In the genomic region with DNA sequence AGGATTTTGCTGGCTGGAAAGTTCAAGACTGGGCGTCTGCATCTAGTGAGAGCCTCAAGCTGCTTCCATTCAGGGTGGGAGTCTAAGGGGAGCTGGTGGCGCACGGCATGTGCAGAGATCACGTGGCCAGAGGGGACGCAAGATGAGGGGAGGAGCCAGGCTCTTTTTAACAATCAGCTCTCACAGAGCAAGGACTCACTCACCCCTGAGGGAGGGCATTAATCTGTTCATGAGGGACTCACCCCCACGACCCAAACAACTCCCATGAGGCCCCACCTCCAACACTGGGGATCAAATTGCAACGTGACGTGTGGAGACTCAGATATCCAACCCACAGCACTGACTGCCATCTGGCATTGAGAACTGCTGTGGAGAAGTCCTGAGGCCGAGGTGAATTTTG, we compare ENCODE assay signal across 18 cellular contexts. TPM values are rescaled to one million over a fixed set of nuclear protein-coding genes. Genes with fewer than 3 reads are reported as not detected.
DNase-seq lines count a peak whose midpoint lies in the region; ATAC-seq and TF ChIP-seq lines count a peak whose summit lies in the region.
"Had no signal": no experiment of that assay in that cellular context is flagged by ENCODE, and none has a peak within 500 bp of the region (broad histone marks: within the 10 kb centered on the region; RNA-seq: fewer than 3 reads in every experiment).

No MANE protein-coding gene starts in this region.

- H3K4me3 ChIP-seq in HEK293 (ENCODE audit: low read depth, low read length) (no peak overlapping the region), osteoblast (ENCODE audit: insufficient read depth, low read length) (no peak overlapping the region)
- H3K4me3 ChIP-seq: MG63 had no signal

- peaks cover 10% of the 10 kb centered on the region for H3K27me3 Mint-ChIP-seq in WTC11 (ENCODE audit: low read depth)

- peaks cover 32% of the 10 kb centered on the region for H3K27me3 ChIP-seq in osteoblast (ENCODE audit: insufficient read depth, low read length)
- H3K27me3 ChIP-seq: MG63 had no signal

- ATAC-seq in WTC11 (no peak), HG02623 (IDR thresholded peaks at IDR 0.05; ENCODE audit: unreplicated experiment) (no peak), HG03432 (IDR thresholded peaks at IDR 0.05; ENCODE audit: unreplicated experiment) (no peak)

- H3K27ac Mint-ChIP-seq in WTC11, result no peak overlapping the region
- H3K27ac Mint-ChIP-seq: activated naive CD8-positive, alpha-beta T cell treated with anti-CD3 and anti-CD28 coated beads, Interleukin-2, amount 10 ng/mL, durations not matched to agents 7 days and 5 days; H9; type B pancreatic cell had no signal

- H3K36me3 Mint-ChIP-seq in WTC11, result no peaks in the 10 kb centered on the region
- H3K36me3 Mint-ChIP-seq: activated naive CD8-positive, alpha-beta T cell treated with anti-CD3 and anti-CD28 coated beads, Interleukin-2, amount 10 ng/mL, durations not matched to agents 7 days and 5 days; type B pancreatic cell had no signal

- no peak overlapping the region for H2AFZ ChIP-seq in osteoblast (ENCODE audit: low read length)

- H3K4me3 Mint-ChIP-seq in WTC11, result no peak overlapping the region
- H3K4me3 Mint-ChIP-seq: activated naive CD8-positive, alpha-beta T cell treated with anti-CD3 and anti-CD28 coated beads, Interleukin-2, amount 10 ng/mL, durations not matched to agents 7 days and 5 days; H9; type B pancreatic cell had no signal

- H3K27ac ChIP-seq in HEK293 (ENCODE audit: extremely low read depth, low read depth, low read length) (no peak overlapping the region), osteoblast (ENCODE audit: low read depth, low read length) (no peak overlapping the region)

- peaks cover 12% of the 10 kb centered on the region for H3K4me1 Mint-ChIP-seq in WTC11

- H3K9me3 ChIP-seq in HEK293 (ENCODE audit: control insufficient read depth, insufficient read depth, low read depth, low read length) (no peaks in the 10 kb centered on the region), osteoblast (ENCODE audit: low read depth, low read length) (no peaks in the 10 kb centered on the region)
- H3K9me3 ChIP-seq: MG63 had no signal

- DNase-seq in NCI-H2107 treated with DMSO at 0.1 percent for 48 hours (lab: John Stamatoyannopoulos, UW; ENCODE audit: unreplicated experiment), result peak; percentile 40
- DNase-seq in WTC11 (ENCODE audit: low spot score), result no peak
- DNase-seq in osteoblast (ENCODE audit: insufficient read length, low spot score, missing footprints), result peak; percentile 75
- DNase-seq in AG08396 (ENCODE audit: low spot score), result no peak
- DNase-seq: activated CD4-positive, alpha-beta T cell treated with anti-CD3 and anti-CD28 coated beads, Interleukin-2, amount 50 U/mL, for 48 hours; activated effector memory CD4-positive, alpha-beta T cell treated with Interleukin-2 at 50 U/mL for 16 hours; activated naive CD8-positive, alpha-beta T cell treated with anti-CD3 and anti-CD28 coated beads, Interleukin-2, amount 10 ng/mL, durations not matched to agents 7 days and 5 days; DMS79; H9; kidney glomerular epithelial cell; MG63; NCI-H526 treated with DMSO at 0.1 percent for 48 hours; stimulated activated CD8-positive, alpha-beta memory T cell treated with anti-CD3 and anti-CD28 coated beads, Interleukin-4, amount 100 ng/mL, for 48 hours had no signal

- no peak overlapping the region for H3K4me2 ChIP-seq in osteoblast (ENCODE audit: insufficient read depth, low read length)

- TF ChIP-seq CTCF in HEK293 (tag by site-specific recombination; IDR thresholded peaks at IDR 0.05), result no peak
- no peak for TF ChIP-seq CTCF in WTC11 (IDR thresholded peaks at IDR 0.05)
- no peak for TF ChIP-seq CTCF in osteoblast (IDR thresholded peaks at IDR 0.05; ENCODE audit: extremely low read depth, low read depth, low read length)

- H3K36me3 ChIP-seq in HEK293 (ENCODE audit: control insufficient read depth in 2 of 2, insufficient read depth in 1 of 2, low read length in 2 of 2) (no peaks in the 10 kb centered on the region), osteoblast (ENCODE audit: insufficient read depth, low read length) (no peaks in the 10 kb centered on the region)
- H3K36me3 ChIP-seq: MG63 had no signal

- CTCF ChIA-PET in HEK293 (lab: Yijun Ruan, JAX) (interaction anchor here (0.5 to 1.2 kb wide), 3 partner anchors 10 to 88 kb away, joined by 3 to 4 read pairs (median 3); no protein-coding TSS in a partner anchor), WTC11 (lab: Charles Lee) (interaction anchor here (1.1 kb wide), 1 partner anchor 44 kb away, joined by 4 read pairs; no protein-coding TSS in a partner anchor)

- POLR2A ChIA-PET in HEK293 (lab: Yijun Ruan, JAX) (no interaction called here), WTC11 (lab: Charles Lee) (no interaction called here)

- no peaks in the 10 kb centered on the region for H3K79me2 ChIP-seq in osteoblast (ENCODE audit: insufficient read depth, low read length)

- H3K4me1 ChIP-seq in HEK293 (ENCODE audit: control insufficient read depth, insufficient read depth, low read length) (no peaks in the 10 kb centered on the region), osteoblast (ENCODE audit: insufficient read depth, low read length) (no peaks in the 10 kb centered on the region)

- no peaks in the 10 kb centered on the region for H3K9me3 Mint-ChIP-seq in WTC11
- H3K9me3 Mint-ChIP-seq: activated naive CD8-positive, alpha-beta T cell treated with anti-CD3 and anti-CD28 coated beads, Interleukin-2, amount 10 ng/mL, durations not matched to agents 7 days and 5 days; type B pancreatic cell had no signal

- H4K20me1 ChIP-seq in osteoblast (ENCODE audit: insufficient read depth, low read length), result no peaks in the 10 kb centered on the region

TF ChIP-seq in HEK293, 187 proteins besides CTCF, POLR2A, EP300 and RAD21 (continues in another document):
- TF ChIP-seq, protein P1, sequence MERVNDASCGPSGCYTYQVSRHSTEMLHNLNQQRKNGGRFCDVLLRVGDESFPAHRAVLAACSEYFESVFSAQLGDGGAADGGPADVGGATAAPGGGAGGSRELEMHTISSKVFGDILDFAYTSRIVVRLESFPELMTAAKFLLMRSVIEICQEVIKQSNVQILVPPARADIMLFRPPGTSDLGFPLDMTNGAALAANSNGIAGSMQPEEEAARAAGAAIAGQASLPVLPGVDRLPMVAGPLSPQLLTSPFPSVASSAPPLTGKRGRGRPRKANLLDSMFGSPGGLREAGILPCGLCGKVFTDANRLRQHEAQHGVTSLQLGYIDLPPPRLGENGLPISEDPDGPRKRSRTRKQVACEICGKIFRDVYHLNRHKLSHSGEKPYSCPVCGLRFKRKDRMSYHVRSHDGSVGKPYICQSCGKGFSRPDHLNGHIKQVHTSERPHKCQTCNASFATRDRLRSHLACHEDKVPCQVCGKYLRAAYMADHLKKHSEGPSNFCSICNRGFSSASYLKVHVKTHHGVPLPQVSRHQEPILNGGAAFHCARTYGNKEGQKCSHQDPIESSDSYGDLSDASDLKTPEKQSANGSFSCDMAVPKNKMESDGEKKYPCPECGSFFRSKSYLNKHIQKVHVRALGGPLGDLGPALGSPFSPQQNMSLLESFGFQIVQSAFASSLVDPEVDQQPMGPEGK (tag by site-specific recombination; IDR thresholded peaks at IDR 0.05), result no peak
- TF ChIP-seq GLIS1 (tag by site-specific recombination; IDR thresholded peaks at IDR 0.05) (peak; percentile 29; the same call in 1 of the 2 replicates), OVOL3 (tag by site-specific recombination; IDR thresholded peaks at IDR 0.05) (no peak), ZFHX2 (tag by site-specific recombination; conservative IDR thresholded peaks at IDR 0.05) (0 out of 2 replicates have a peak, but pooled peaks have one; percentile 24)

TF ChIP-seq in WTC11, 78 proteins besides CTCF, POLR2A, EP300 and RAD21:
- TF ChIP-seq, protein P2, sequence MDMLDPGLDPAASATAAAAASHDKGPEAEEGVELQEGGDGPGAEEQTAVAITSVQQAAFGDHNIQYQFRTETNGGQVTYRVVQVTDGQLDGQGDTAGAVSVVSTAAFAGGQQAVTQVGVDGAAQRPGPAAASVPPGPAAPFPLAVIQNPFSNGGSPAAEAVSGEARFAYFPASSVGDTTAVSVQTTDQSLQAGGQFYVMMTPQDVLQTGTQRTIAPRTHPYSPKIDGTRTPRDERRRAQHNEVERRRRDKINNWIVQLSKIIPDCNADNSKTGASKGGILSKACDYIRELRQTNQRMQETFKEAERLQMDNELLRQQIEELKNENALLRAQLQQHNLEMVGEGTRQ (CRISPR knock-in tag; IDR thresholded peaks at IDR 0.05), result peak; percentile 48
- TF ChIP-seq GABPB1 (CRISPR knock-in tag; IDR thresholded peaks at IDR 0.05), result no peak

RNA-seq across cellular contexts. Expression of a gene that starts 5.5 kb away (rescaled TPM):
- 0.23 to 0.31 TPM (median 0.27 TPM) in 3 replicates for total RNA-seq in WTC11 (2021)
- under 0.01 TPM in 1 of 2 replicates, not detected in the other for total RNA-seq in osteoblast

RNA-seq across cellular contexts. Expression of a gene that starts 15.6 kb away (rescaled TPM):
- total RNA-seq in WTC11 (2021) (not detected in 3 replicates), osteoblast (not detected in 2 replicates)
- total RNA-seq: activated naive CD8-positive, alpha-beta T cell treated with anti-CD3 and anti-CD28 coated beads, Interleukin-2, amount 10 ng/mL, durations not matched to agents 7 days and 5 days; H9; pulmonary artery endothelial cell had no signal

RNA-seq across cellular contexts. Expression of a gene that starts 29.1 kb away (rescaled TPM):
- total RNA-seq in WTC11 (2021), result 0.78 to 1.5 TPM (median 1.0 TPM) in 3 replicates
- total RNA-seq in osteoblast, result 3.3 and 3.5 TPM in 2 replicates

RNA-seq across cellular contexts. Expression of a gene that starts 53.6 kb away (rescaled TPM):
- total RNA-seq in WTC11 (2021), result 46.5 to 52.9 TPM (median 52.2 TPM) in 3 replicates
- 8.3 and 14.1 TPM in 2 replicates for total RNA-seq in osteoblast

Comparison
In these comparisons a context has a peak if more than half of its experiments do, and no peak if none do; other contexts are left out.
1. DNase-seq: peak in NCI-H2107 treated with DMSO at 0.1 percent for 48 hours (single experiment) and osteoblast (single experiment); none in WTC11 (single experiment) and AG08396 (single experiment).